Comparison of ENCODE assay signal across 8 cellular contexts in the genomic region with DNA sequence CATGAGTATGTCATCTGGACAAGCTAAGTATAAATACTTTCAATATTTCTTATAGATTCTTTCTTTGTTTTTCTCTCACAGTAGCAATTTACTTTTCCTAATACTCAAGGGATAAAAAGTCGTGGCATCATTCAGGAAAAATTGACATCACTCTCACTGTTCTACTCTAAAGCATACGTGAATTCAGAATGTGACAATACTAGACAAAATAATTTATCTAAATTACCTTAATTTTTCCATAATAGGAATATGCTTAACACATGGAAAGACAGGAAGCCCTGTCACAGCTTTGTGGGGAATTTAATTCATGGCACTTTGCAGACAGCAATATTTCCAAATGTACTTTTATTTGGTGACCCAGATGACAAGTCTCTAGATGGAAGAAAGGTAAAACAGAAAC.
"Had no signal": no experiment of that assay in that cellular context is flagged by ENCODE, and none has a peak within 500 bp of the region (broad histone marks: within the 10 kb centered on the region; RNA-seq: fewer than 3 reads in every experiment).

No MANE protein-coding gene starts in this region.

- DNase-seq: GM23248, GOT3, H7, H9, HCEC 1CT, HFFc6 had no signal

- H2AFZ ChIP-seq: GM23248, GM23338 had no signal

- H3K4me2 ChIP-seq: GM23338 had no signal

- H3K4me3 ChIP-seq: GM23248, GM23338, HAP-1 had no signal

- H3K9me3 ChIP-seq: HAP-1 had no signal

- H3K27ac ChIP-seq: GM23248 had no signal

- H3K36me3 ChIP-seq: HAP-1 had no signal

- H3K4me1 ChIP-seq: HAP-1 had no signal

- H3K9ac ChIP-seq: GM23248 had no signal
